Comparison of ENCODE assay signal across 8 cellular contexts in the genomic region with DNA sequence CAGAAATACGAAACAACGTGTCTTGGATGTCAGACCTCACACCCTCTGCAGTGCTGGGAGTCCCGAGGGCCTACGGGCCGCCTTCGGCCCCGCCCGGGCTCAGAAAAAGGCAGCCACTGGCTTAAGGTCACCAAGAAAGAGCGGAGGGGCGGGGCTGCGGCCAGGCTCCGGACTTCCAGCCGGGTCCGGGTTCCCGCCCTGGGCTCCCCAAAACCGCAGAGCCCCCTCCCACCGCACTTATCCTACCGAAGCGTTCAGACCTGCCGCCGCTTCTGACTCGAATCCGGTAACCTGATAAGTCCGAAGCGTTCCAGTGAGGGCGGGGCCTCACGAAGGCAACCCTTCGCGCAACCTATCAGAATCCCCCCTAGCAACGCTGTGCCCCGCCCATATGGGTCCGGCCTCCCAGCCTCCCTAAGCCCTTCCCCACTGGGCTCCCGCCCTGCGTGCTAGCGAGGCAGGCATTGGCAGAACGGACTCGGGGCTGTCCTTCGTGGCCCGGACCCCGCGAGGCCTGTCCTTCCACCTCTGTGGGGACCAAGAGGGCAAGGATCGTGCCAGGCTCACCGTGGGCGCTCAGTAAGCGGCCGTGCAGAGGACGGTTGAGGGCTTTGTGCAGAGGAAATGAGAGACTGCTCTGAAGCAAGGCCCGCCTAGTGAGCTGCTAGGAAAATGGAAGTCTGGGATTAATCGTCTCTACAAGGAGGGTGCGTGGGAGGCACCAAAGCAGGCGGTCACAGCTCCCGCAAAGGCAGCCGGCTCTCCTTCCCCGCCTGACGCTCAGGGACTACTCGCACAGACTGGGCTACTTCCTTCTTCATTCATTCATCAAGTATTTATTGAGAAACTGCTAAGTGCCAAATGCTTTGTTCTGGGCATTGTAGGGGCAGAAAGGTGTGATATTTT. TPM values are rescaled to one million over a fixed set of nuclear protein-coding genes. Genes with fewer than 3 reads are reported as not detected.
DNase-seq lines count a peak whose midpoint lies in the region; ATAC-seq, FAIRE-seq and TF ChIP-seq lines count a peak whose summit lies in the region.

Gene NAGA (minus strand): TSS at position 296 of the 906 bp plus-strand sequence. CDS start 515 bp downstream, outside the sequence.

- intact Hi-C loops in endothelial cell of umbilical vein (cut with micrococcal nuclease): loop anchor here (1.0 to 2.0 kb wide), 3 partner anchors 9 to 104 kb away; partner anchors contain the start of genes NDUFA6 and SMDT1

- H3K4me1 ChIP-seq in endothelial cell of umbilical vein (ENCODE audit: control insufficient read depth, extremely low read depth, insufficient read depth, low read length): peaks cover 23% of the 10 kb centered on the region

- no peak for TF ChIP-seq CTCF in endothelial cell of umbilical vein (IDR thresholded peaks at IDR 0.05; ENCODE audit: extremely low read depth in 1 of 2, insufficient read depth in 1 of 2, low read depth in 1 of 2, low read length in 2 of 2)

- dilution Hi-C loops in endothelial cell of umbilical vein (cut with MboI; ENCODE audit: extremely low pct_ligation_motif_present, low sequenced_read_pairs): no loop called here

- H3K27ac ChIP-seq in endothelial cell of umbilical vein (ENCODE audit: insufficient read depth, low read depth, low read length): peak within 1 kb of the TSS; percentile 30

- no peaks in the 10 kb centered on the region for H4K20me1 ChIP-seq in endothelial cell of umbilical vein (replicated peaks; ENCODE audit: control insufficient read depth, extremely low read depth, insufficient read depth, low read length)

- POLR2A ChIA-PET in endothelial cell of umbilical vein (lab: Charles Lee): interaction anchor here (1.4 kb wide), 1 partner anchor 20 kb away, joined by 4 read pairs; the partner anchor contains the start of gene NDUFA6

- peaks cover 2% of the 10 kb centered on the region for H3K36me3 Mint-ChIP-seq in IgD-negative memory B cell

- peak within 1 kb of the TSS; percentile 85 for H2AFZ ChIP-seq in endothelial cell of umbilical vein (ENCODE audit: low read depth, low read length)

- H3K9me3 ChIP-seq in endothelial cell of umbilical vein (replicated peaks; ENCODE audit: control insufficient read depth, insufficient read depth, low read length): no peaks in the 10 kb centered on the region

- H3K9me3 Mint-ChIP-seq in IgD-negative memory B cell: no peaks in the 10 kb centered on the region

- H3K27me3 Mint-ChIP-seq in IgD-negative memory B cell: no peaks in the 10 kb centered on the region

- H3K27me3 ChIP-seq in endothelial cell of umbilical vein (ENCODE audit: control insufficient read depth in 2 of 2, insufficient read depth in 2 of 2, low read length in 2 of 2): no peaks in the 10 kb centered on the region

- peak within 1 kb of the TSS; percentile 92 to 99 (median 96) for H3K4me3 Mint-ChIP-seq in IgD-negative memory B cell

- H3K4me1 Mint-ChIP-seq in IgD-negative memory B cell: peaks cover 10 to 22% (median 11%) of the 10 kb centered on the region in 3 donors

- CTCF ChIA-PET in endothelial cell of umbilical vein (lab: Charles Lee): interaction anchor here (0.9 to 3.2 kb wide), 4 partner anchors 20 to 374 kb away, joined by 3 to 13 read pairs (median 4); partner anchors contain the start of gene NDUFA6

- H3K36me3 ChIP-seq in endothelial cell of umbilical vein (ENCODE audit: control insufficient read depth in 2 of 2, extremely low read depth in 1 of 2, insufficient read depth in 2 of 2, low read length in 2 of 2): no peaks in the 10 kb centered on the region

- H3K9me1 ChIP-seq in endothelial cell of umbilical vein (replicated peaks; ENCODE audit: control insufficient read depth, extremely low read depth, insufficient read depth, low read length): no peaks in the 10 kb centered on the region

- peak within 1 kb of the TSS; percentile 73 to 90 (median 83) for H3K27ac Mint-ChIP-seq in IgD-negative memory B cell

- H3K4me2 ChIP-seq in endothelial cell of umbilical vein (ENCODE audit: insufficient read depth, low read length): peak within 1 kb of the TSS; percentile 72

- TF ChIP-seq POLR2A in endothelial cell of umbilical vein (IDR thresholded peaks at IDR 0.05; ENCODE audit: low read depth, low read length): peak; percentile 65

- peak within 1 kb of the TSS; percentile 26 to 60 (median 54) for H3K4me3 ChIP-seq in endothelial cell of umbilical vein (replicated peaks in 1 of 3; ENCODE audit: insufficient read depth in 1 of 3, low read depth in 1 of 3, low read length in 3 of 3)

- BruUV-seq in endothelial cell of umbilical vein (replicated peaks; lab: Mats Ljungman, UMichigan): no TSS peak

- ATAC-seq in GM21529 (IDR thresholded peaks at IDR 0.05; ENCODE audit: unreplicated experiment): peak; percentile 86

- peaks cover 17% of the 10 kb centered on the region for H3K79me2 ChIP-seq in endothelial cell of umbilical vein (ENCODE audit: control insufficient read depth, insufficient read depth, low read length)

- FAIRE-seq in endothelial cell of umbilical vein (lab: Jason Lieb, UNC): peak; percentile 99

- DNase-seq in DMS 273 treated with DMSO at 0.1 percent for 48 hours (lab: John Stamatoyannopoulos, UW) (peak; percentile 85), OCI-M1 (lab: John Stamatoyannopoulos, UW) (peak; percentile 99), activated T-cell treated with anti-CD3 and anti-CD28 coated beads for 1 hour (ENCODE audit: low read depth) (peak; percentile 85), endothelial cell of umbilical vein (ENCODE audit: low read depth, low spot score) (peak; percentile 97), midbrain (lab: John Stamatoyannopoulos, UW) (peak; percentile 94)
- peak; percentile 86 to 91 for DNase-seq in stimulated activated CD8-positive, alpha-beta memory T cell treated with anti-CD3 and anti-CD28 coated beads, Interleukin-15, amount 100 ng/mL, for 48 hours (ENCODE audit: low read depth in 2 of 2)

- H3K9ac ChIP-seq in endothelial cell of umbilical vein (replicated peaks; ENCODE audit: extremely low read depth, insufficient read depth, low read length): peak within 1 kb of the TSS; percentile 61

TF ChIP-seq in endothelial cell of umbilical vein, 7 proteins besides CTCF, POLR2A, EP300 and RAD21:
- TF ChIP-seq, protein P1, sequence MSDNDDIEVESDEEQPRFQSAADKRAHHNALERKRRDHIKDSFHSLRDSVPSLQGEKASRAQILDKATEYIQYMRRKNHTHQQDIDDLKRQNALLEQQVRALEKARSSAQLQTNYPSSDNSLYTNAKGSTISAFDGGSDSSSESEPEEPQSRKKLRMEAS (IDR thresholded peaks at IDR 0.05; ENCODE audit: insufficient read depth, insufficient read length): peak; percentile 84
- TF ChIP-seq POLR2AphosphoS5 (IDR thresholded peaks at IDR 0.05; ENCODE audit: insufficient read depth, low read depth, low read length): peak; percentile 79
- no peak for TF ChIP-seq MYC (IDR thresholded peaks at IDR 0.05; ENCODE audit: low read depth, low read length)
TF ChIP-seq in endothelial cell of umbilical vein: peak in this region for 2.

RNA-seq across cellular contexts. Expression of gene NAGA, which starts in this region (rescaled TPM):
- polyA plus RNA-seq in IgD-negative memory B cell (14.4 TPM), endothelial cell of umbilical vein (62.7 and 63.4 TPM in 2 replicates)
- 29.0 and 33.1 TPM in 2 replicates for total RNA-seq in endothelial cell of umbilical vein
- 47.6 and 50.0 TPM in 2 replicates for polyA plus RNA-seq in endothelial cell of umbilical vein (2011; cell fraction: cytosol; rRNA removed)
- 27.1 and 28.4 TPM in 2 replicates for polyA plus RNA-seq in endothelial cell of umbilical vein (2011; cell fraction: nucleus; rRNA removed)
- 33.6 and 40.0 TPM in 2 replicates for polyA plus RNA-seq in endothelial cell of umbilical vein (2012)
- 58.6 and 59.1 TPM in 2 replicates for polyA minus RNA-seq in endothelial cell of umbilical vein
- 18.6 TPM for polyA minus RNA-seq in endothelial cell of umbilical vein (2011; cell fraction: cytosol; rRNA and poly(A)+ RNA removed)
- polyA minus RNA-seq in endothelial cell of umbilical vein (2011; cell fraction: nucleus; rRNA and poly(A)+ RNA removed): 12.5 and 12.9 TPM in 2 replicates

Comparison
In these comparisons a context has a peak if more than half of its experiments do, and no peak if none do; other contexts are left out.
1. Peak in every context shown above with its lines: DNase-seq, ATAC-seq, H3K4me3 ChIP-seq and H3K27ac ChIP-seq.